ENCODE assay signal across 8 cellular contexts in genomic region chr12:11534064-11534463, GRCh38.
"Had no signal": no experiment of that assay in that cellular context is flagged by ENCODE, and none has a peak within 500 bp of the region (broad histone marks: within the 10 kb centered on the region; RNA-seq: fewer than 3 reads in every experiment).

No MANE protein-coding gene starts in this region.

- H3K9ac ChIP-seq: GM23248 had no signal

- FAIRE-seq: H54, HTR-8/SVneo had no signal

- H3K4me3 ChIP-seq: GM23248 had no signal

- H3K27ac ChIP-seq: GM23248 had no signal

- DNase-seq: GM23248, GOT3, H9, HCEC 1CT, Kasumi-1, KG1 had no signal

- H2AFZ ChIP-seq: GM23248 had no signal
